ENCODE assay signal across 20 cellular contexts in genomic region chr16:77758046-77758445, GRCh38.
DNase-seq lines count a peak whose midpoint lies in the region; ATAC-seq lines count a peak whose summit lies in the region.
"Had no signal": no experiment of that assay in that cellular context is flagged by ENCODE, and none has a peak within 500 bp of the region (broad histone marks: within the 10 kb centered on the region; RNA-seq: fewer than 3 reads in every experiment).

No MANE protein-coding gene starts in this region.

- DNase-seq in Ammon's horn (ENCODE audit: low spot score) (peak; percentile 3), medulla oblongata (ENCODE audit: extremely low spot score) (peak; percentile 50), pons (ENCODE audit: low spot score) (peak; percentile 66), NOMO-1 treated with DMSO at 0.1 percent for 48 hours (lab: John Stamatoyannopoulos, UW; ENCODE audit: unreplicated experiment) (no peak)
- no peak for DNase-seq in activated CD8-positive, alpha-beta memory T cell treated with anti-CD3 and anti-CD28 coated beads, Interleukin-2, amount 50 U/mL, for 48 hours
- DNase-seq: 8988T; ACHN; AML-193; C1 segment of cervical spinal cord; Calu3; CD4-positive, alpha-beta memory T cell; COR-L47; DMS53; DMS79 treated with DMSO at 0.1 percent for 48 hours; GF-D8; H9 had no signal

- no peak for ATAC-seq in HG02571 (IDR thresholded peaks at IDR 0.05; ENCODE audit: unreplicated experiment)
- ATAC-seq: A549, GM23338, HCT116 had no signal

Comparison
In these comparisons a context has a peak if more than half of its experiments do, and no peak if none do; other contexts are left out.
1. DNase-seq: peak in Ammon's horn (single experiment), medulla oblongata (single experiment) and pons (single experiment); none in NOMO-1 treated with DMSO at 0.1 percent for 48 hours (single experiment) and activated CD8-positive, alpha-beta memory T cell treated with anti-CD3 and anti-CD28 coated beads, Interleukin-2, amount 50 U/mL, for 48 hours (single experiment).